ENCODE assay signal across 10 cellular contexts in the genomic region with DNA sequence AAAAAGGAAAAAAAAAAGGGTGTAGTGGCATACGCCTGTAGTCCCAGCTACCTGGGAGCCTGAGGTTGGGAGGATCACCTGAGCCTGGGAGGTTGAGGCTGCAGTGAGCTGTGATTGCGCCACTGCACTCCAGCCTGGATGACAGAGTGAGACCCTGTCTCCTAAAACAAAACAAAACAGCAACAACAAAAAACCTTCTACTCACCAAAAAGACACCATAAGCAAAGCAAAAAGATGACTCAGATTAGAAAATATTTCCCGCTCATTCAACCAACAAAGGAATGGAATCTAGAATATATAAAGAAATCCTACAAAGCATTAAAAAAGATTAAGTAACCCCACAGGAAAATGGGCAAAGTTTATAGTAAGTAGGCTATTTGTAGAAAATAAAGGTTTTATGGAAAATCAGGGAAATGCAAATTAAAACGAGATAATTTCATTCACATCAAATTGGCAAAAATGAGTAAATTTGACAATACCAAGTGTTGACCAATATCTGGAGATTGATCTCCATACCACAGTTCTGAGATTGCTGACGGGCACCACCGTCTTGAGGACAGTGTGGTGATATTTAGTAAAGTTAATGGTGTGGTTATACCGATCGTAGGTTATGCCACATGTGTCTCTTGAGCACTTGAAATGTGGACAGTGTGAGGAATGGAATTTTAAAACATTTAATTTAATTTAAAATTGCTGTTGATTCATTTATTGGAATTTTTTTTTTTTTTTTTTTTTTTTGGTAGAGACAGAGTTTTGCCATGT. TPM values are rescaled to one million over a fixed set of nuclear protein-coding genes. Genes with fewer than 3 reads are reported as not detected.
DNase-seq lines count a peak whose midpoint lies in the region; ATAC-seq lines count a peak whose summit lies in the region.
"Had no signal": no experiment of that assay in that cellular context is flagged by ENCODE, and none has a peak within 500 bp of the region (broad histone marks: within the 10 kb centered on the region; RNA-seq: fewer than 3 reads in every experiment).

No MANE protein-coding gene starts in this region.

- no peaks in the 10 kb centered on the region for H3K9me3 Mint-ChIP-seq in activated T-helper 1 cell treated with anti-CD3 and anti-CD28 coated beads, Interleukin-12 subunit alpha, Interleukin-12 subunit beta, Interleukin-2, Interleukin-4 antibody, amounts not matched to agents 30 ng/mL and 10 ng/mL and 1 ng/mL, durations not matched to agents 14 hours and 24 hours and 36 hours

- peak overlapping the region; percentile 51 for H3K4me3 Mint-ChIP-seq in activated T-helper 1 cell treated with anti-CD3 and anti-CD28 coated beads, Interleukin-12 subunit alpha, Interleukin-12 subunit beta, Interleukin-2, Interleukin-4 antibody, amounts not matched to agents 30 ng/mL and 10 ng/mL and 1 ng/mL, durations not matched to agents 14 hours and 24 hours and 36 hours
- H3K4me3 Mint-ChIP-seq: nephron progenitor cell had no signal

- peaks cover 52% of the 10 kb centered on the region for H3K4me1 Mint-ChIP-seq in activated T-helper 1 cell treated with anti-CD3 and anti-CD28 coated beads, Interleukin-12 subunit alpha, Interleukin-12 subunit beta, Interleukin-2, Interleukin-4 antibody, amounts not matched to agents 30 ng/mL and 10 ng/mL and 1 ng/mL, durations not matched to agents 14 hours and 24 hours and 36 hours (ENCODE audit: low read depth)

- DNase-seq in ACHN (peak; percentile 54), GM04503 (ENCODE audit: low read depth) (peak; percentile 55), glomerular visceral epithelial cell (ENCODE audit: extremely low spot score) (peak; percentile 50), NCI-H187 treated with DMSO at 0.1 percent for 48 hours (lab: John Stamatoyannopoulos, UW) (no peak), C1 segment of cervical spinal cord (lab: John Stamatoyannopoulos, UW) (no peak)
- DNase-seq in activated T-helper 1 cell treated with anti-CD3 and anti-CD28 coated beads, Interleukin-12 subunit alpha, Interleukin-12 subunit beta, Interleukin-2, Interleukin-4 antibody, amounts not matched to agents 30 ng/mL and 10 ng/mL and 1 ng/mL, durations not matched to agents 14 hours and 24 hours and 36 hours (ENCODE audit: low spot score): no peak
- DNase-seq: NCI-H2171 treated with DMSO at 0.1 percent for 48 hours, nephron progenitor cell had no signal

- H3K36me3 Mint-ChIP-seq in activated T-helper 1 cell treated with anti-CD3 and anti-CD28 coated beads, Interleukin-12 subunit alpha, Interleukin-12 subunit beta, Interleukin-2, Interleukin-4 antibody, amounts not matched to agents 30 ng/mL and 10 ng/mL and 1 ng/mL, durations not matched to agents 14 hours and 24 hours and 36 hours (ENCODE audit: low read depth): peaks cover 37% of the 10 kb centered on the region

- intact Hi-C loops in activated T-helper 1 cell treated with anti-CD3 and anti-CD28 coated beads, Interleukin-12 subunit alpha, Interleukin-12 subunit beta, Interleukin-2, Interleukin-4 antibody, amounts not matched to agents 30 ng/mL and 10 ng/mL and 1 ng/mL, durations not matched to agents 14 hours and 24 hours and 36 hours (cut with micrococcal nuclease): no loop called here

- ATAC-seq in HG02852 (IDR thresholded peaks at IDR 0.05; ENCODE audit: unreplicated experiment): no peak
- no peak for ATAC-seq in HG03520 (IDR thresholded peaks at IDR 0.05; ENCODE audit: unreplicated experiment)

- H3K27ac Mint-ChIP-seq in activated T-helper 1 cell treated with anti-CD3 and anti-CD28 coated beads, Interleukin-12 subunit alpha, Interleukin-12 subunit beta, Interleukin-2, Interleukin-4 antibody, amounts not matched to agents 30 ng/mL and 10 ng/mL and 1 ng/mL, durations not matched to agents 14 hours and 24 hours and 36 hours: peak overlapping the region; percentile 59
- H3K27ac Mint-ChIP-seq: nephron progenitor cell had no signal

- no peaks in the 10 kb centered on the region for H3K27me3 Mint-ChIP-seq in activated T-helper 1 cell treated with anti-CD3 and anti-CD28 coated beads, Interleukin-12 subunit alpha, Interleukin-12 subunit beta, Interleukin-2, Interleukin-4 antibody, amounts not matched to agents 30 ng/mL and 10 ng/mL and 1 ng/mL, durations not matched to agents 14 hours and 24 hours and 36 hours (ENCODE audit: insufficient read depth)

- in situ Hi-C loops in ACHN (cut with HindIII; ENCODE audit: low pct_ligation_motif_present, low pct_unique_long_range_greater_than_20kb, low sequenced_read_pairs): no loop called here

RNA-seq across cellular contexts. Expression of a gene that starts 54.0 kb away (rescaled TPM):
- 287 and 291 TPM in 2 replicates for total RNA-seq in activated T-helper 1 cell treated with anti-CD3 and anti-CD28 coated beads, Interleukin-12 subunit alpha, Interleukin-12 subunit beta, Interleukin-2, Interleukin-4 antibody, amounts not matched to agents 30 ng/mL and 10 ng/mL and 1 ng/mL, durations not matched to agents 14 hours and 24 hours and 36 hours

Comparison
In these comparisons a context has a peak if more than half of its experiments do, and no peak if none do; other contexts are left out.
1. DNase-seq: peak in ACHN (single experiment), GM04503 (single experiment) and glomerular visceral epithelial cell (single experiment); none in activated T-helper 1 cell treated with anti-CD3 and anti-CD28 coated beads, Interleukin-12 subunit alpha, Interleukin-12 subunit beta, Interleukin-2, Interleukin-4 antibody, amounts not matched to agents 30 ng/mL and 10 ng/mL and 1 ng/mL, durations not matched to agents 14 hours and 24 hours and 36 hours (single experiment), NCI-H187 treated with DMSO at 0.1 percent for 48 hours (single experiment) and C1 segment of cervical spinal cord (0 of 14).